ENCODE assay signal across 10 cellular contexts in the genomic region with DNA sequence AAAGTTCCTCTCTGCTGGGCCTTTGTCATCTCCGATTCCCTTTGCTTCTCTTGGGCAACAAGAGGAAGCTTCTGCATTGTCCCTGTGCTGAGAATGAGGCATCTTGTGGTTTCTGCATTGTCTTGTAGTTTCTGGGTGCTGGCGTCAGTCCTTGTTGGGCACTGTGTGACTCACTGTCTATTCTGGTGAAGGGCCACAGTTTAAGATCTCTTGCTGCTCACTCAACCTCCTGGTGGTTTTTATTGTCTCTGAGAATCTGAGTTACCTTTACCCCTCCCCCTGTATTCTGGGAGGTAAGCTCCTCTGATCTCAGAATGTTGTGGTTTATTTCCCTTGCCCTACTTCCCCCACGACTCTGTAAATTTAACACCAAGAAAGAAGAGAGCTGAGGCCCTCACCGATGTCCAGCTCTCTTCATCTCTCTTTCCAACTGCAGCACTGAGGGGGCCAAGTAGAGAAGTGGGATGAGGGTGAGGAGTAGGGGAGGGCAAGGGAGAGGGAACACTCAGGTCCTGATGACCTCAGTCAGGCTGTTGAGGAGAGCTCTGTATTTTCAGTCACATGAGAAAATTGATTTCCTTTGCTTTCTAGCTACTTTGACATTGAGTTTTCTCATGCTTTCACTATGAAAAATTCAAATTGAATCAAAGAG.
DNase-seq lines count a peak whose midpoint lies in the region; ATAC-seq and TF ChIP-seq lines count a peak whose summit lies in the region.
"Had no signal": no experiment of that assay in that cellular context is flagged by ENCODE, and none has a peak within 500 bp of the region (broad histone marks: within the 10 kb centered on the region; RNA-seq: fewer than 3 reads in every experiment).

No MANE protein-coding gene starts in this region.

- DNase-seq in Caki2 (ENCODE audit: low read depth) (peak; percentile 93), RWPE2 (ENCODE audit: low spot score) (no peak), foreskin keratinocyte (peak; percentile 97 to 99), erythroblast (lab: John Stamatoyannopoulos, UW) (no peak), Calu3 (no peak), putamen (ENCODE audit: low spot score) (no peak)
- no peak for DNase-seq in activated CD4-positive, alpha-beta T cell treated with anti-CD3 and anti-CD28 coated beads, Interleukin-2, amount 50 U/mL, for 1 hour
- DNase-seq: activated CD4-positive, alpha-beta T cell treated with anti-CD3 and anti-CD28 coated beads, Interleukin-2, amount 50 U/mL, for 4 hours had no signal

- H3K4me1 Mint-ChIP-seq in Calu3 (ENCODE audit: low read depth, unreplicated experiment) = no peaks in the 10 kb centered on the region

- H3K27ac Mint-ChIP-seq in Calu3 (ENCODE audit: unreplicated experiment) = no peak overlapping the region
- H3K27ac Mint-ChIP-seq: neural progenitor cell had no signal

- ATAC-seq in HG03432 (IDR thresholded peaks at IDR 0.05; ENCODE audit: unreplicated experiment) (peak; percentile 88), RWPE2 (ENCODE audit: low read depth) (peak; percentile 91), foreskin keratinocyte (peak; percentile 98)

- no peak overlapping the region for H3K4me3 ChIP-seq in RWPE2 (ENCODE audit: severe bottlenecking)
- H3K4me3 ChIP-seq: neural progenitor cell had no signal

- no peaks in the 10 kb centered on the region for H3K36me3 ChIP-seq in RWPE2 (ENCODE audit: low read depth)
- H3K36me3 ChIP-seq: neural progenitor cell had no signal

- in situ Hi-C loops in Caki2 (cut with HindIII; ENCODE audit: low pct_unique_long_range_greater_than_20kb, low sequenced_read_pairs) = no loop called here

- no peaks in the 10 kb centered on the region for H3K9me3 ChIP-seq in RWPE2 (ENCODE audit: severe bottlenecking)

- TF ChIP-seq CTCF in RWPE2 (IDR thresholded peaks at IDR 0.05; ENCODE audit: poor library complexity, severe bottlenecking) (no peak), foreskin keratinocyte (conservative IDR thresholded peaks at IDR 0.05) (peak; percentile 45), Calu3 (IDR thresholded peaks at IDR 0.05; ENCODE audit: unreplicated experiment) (no peak)

- no peak for TF ChIP-seq POLR2A in erythroblast (IDR thresholded peaks at IDR 0.05; ENCODE audit: low read length)

- no peaks in the 10 kb centered on the region for H3K36me3 Mint-ChIP-seq in Calu3 (ENCODE audit: insufficient read depth, unreplicated experiment)
- H3K36me3 Mint-ChIP-seq: neural progenitor cell had no signal

- no peaks in the 10 kb centered on the region for H3K9me3 Mint-ChIP-seq in Calu3 (ENCODE audit: low read depth, unreplicated experiment)
- H3K9me3 Mint-ChIP-seq: neural progenitor cell had no signal

- H3K27me3 ChIP-seq in RWPE2 (ENCODE audit: insufficient read depth, poor library complexity, severe bottlenecking) (no peaks in the 10 kb centered on the region), foreskin keratinocyte (no peaks in the 10 kb centered on the region)
- H3K27me3 ChIP-seq: neural progenitor cell had no signal

- H3K27ac ChIP-seq in RWPE2 (ENCODE audit: poor library complexity, severe bottlenecking) = peak overlapping the region; percentile 21
- H3K27ac ChIP-seq in foreskin keratinocyte = peak overlapping the region; percentile 69
- H3K27ac ChIP-seq: neural progenitor cell had no signal

- CTCF ChIA-PET in Calu3 (lab: Charles Lee) = no interaction called here

- no peaks in the 10 kb centered on the region for H3K27me3 Mint-ChIP-seq in Calu3 (ENCODE audit: unreplicated experiment)

- no TSS peak for BruUV-seq in Calu3 (replicated peaks; lab: Mats Ljungman, UMichigan)

- no peaks in the 10 kb centered on the region for H3K4me1 ChIP-seq in RWPE2 (ENCODE audit: insufficient read depth, poor library complexity, severe bottlenecking)
- peaks cover 12% of the 10 kb centered on the region for H3K4me1 ChIP-seq in foreskin keratinocyte
- H3K4me1 ChIP-seq: neural progenitor cell had no signal

- H3K4me3 Mint-ChIP-seq in Calu3 (ENCODE audit: low read depth, unreplicated experiment) = no peak overlapping the region
- H3K4me3 Mint-ChIP-seq: neural progenitor cell had no signal

- intact Hi-C loops in Calu3 (cut with micrococcal nuclease; ENCODE audit: unreplicated experiment) = no loop called here

Comparison
In these comparisons a context has a peak if more than half of its experiments do, and no peak if none do; other contexts are left out.
1. DNase-seq: peak in Caki2 (single experiment) and foreskin keratinocyte (2 of 2); none in RWPE2 (single experiment), erythroblast (0 of 2), Calu3 (single experiment), activated CD4-positive, alpha-beta T cell treated with anti-CD3 and anti-CD28 coated beads, Interleukin-2, amount 50 U/mL, for 1 hour (single experiment) and putamen (single experiment).
2. Peak in every context shown above with its lines, with median percentiles within 50 percentile points of each other: ATAC-seq.